ENCODE assay signal across 13 cellular contexts in genomic region chr16:57756424-57757325, GRCh38. TPM values are rescaled to one million over a fixed set of nuclear protein-coding genes. Genes with fewer than 3 reads are reported as not detected.
DNase-seq lines count a peak whose midpoint lies in the region; ATAC-seq, FAIRE-seq and TF ChIP-seq lines count a peak whose summit lies in the region.
"Had no signal": no experiment of that assay in that cellular context is flagged by ENCODE, and none has a peak within 500 bp of the region (broad histone marks: within the 10 kb centered on the region; RNA-seq: fewer than 3 reads in every experiment).

No MANE protein-coding gene starts in this region.

- no peak for FAIRE-seq in K562 (lab: Jason Lieb, UNC)
- FAIRE-seq: RCC 7860 had no signal

- 70% methylated on average over 14 of the region's 15 CpGs for WGBS in K562 (ENCODE audit: insufficient coverage, low coverage, missing lambda C conversion rate)
- 83 to 85% methylated on average over 12 to 15 of the region's 15 CpGs for WGBS in aorta, 2 donors

- no peak for TF ChIP-seq EP300 in K562 (IDR thresholded peaks at IDR 0.05; ENCODE audit: low read length)

- H3K4me2 ChIP-seq in K562 (ENCODE audit: insufficient read depth, low read length), result no peak overlapping the region

- TF ChIP-seq CTCF in K562 (IDR thresholded peaks at IDR 0.05 in 2 of 3, conservative IDR thresholded peaks at IDR 0.05 in 1 of 3; ENCODE audit: insufficient read depth in 2 of 3, low read depth in 1 of 3, low read length in 3 of 3), result no peak

- H3K9ac ChIP-seq in K562 (ENCODE audit: insufficient read depth in 1 of 2, low read depth in 2 of 2, low read length in 2 of 2), result 0 out of 4 replicates have a peak overlapping the region, but pooled peaks of 1 of the 2 experiments have one; percentile 28

- no TSS peak for BruUV-seq in K562 (replicated peaks; lab: Mats Ljungman, UMichigan)

- CTCF ChIA-PET in K562 (lab: Yijun Ruan, JAX; ENCODE audit: low intra/inter-chr PET ratio), result interaction anchor here (0.7 to 1.7 kb wide), 5 partner anchors 106 to 244 kb away, joined by 4 to 7 read pairs (median 5); partner anchors contain the start of genes USB1 and ZNF319

- H4K20me1 ChIP-seq in K562 (replicated peaks; ENCODE audit: control insufficient read depth, insufficient read depth, low read length), result peaks cover 4% of the 10 kb centered on the region

- H3K4me1 ChIP-seq in K562 (replicated peaks in 1 of 2; ENCODE audit: control insufficient read depth in 2 of 2, insufficient read depth in 2 of 2, low read length in 2 of 2) (peaks cover 0 to 64% of the 10 kb centered on the region in 2 experiments; a peak in 3 of 5 replicates), aorta (ENCODE audit: control insufficient read depth in 1 of 2, insufficient read depth in 2 of 2, low read length in 2 of 2) (no peaks in the 10 kb centered on the region)
- H3K4me1 ChIP-seq: testis had no signal

- ATAC-seq in left ventricle myocardium superior, result no peak
- ATAC-seq in left cardiac atrium, result no peak
- peak; percentile 5 for ATAC-seq in HG02610 (IDR thresholded peaks at IDR 0.05; ENCODE audit: unreplicated experiment)
- ATAC-seq in K562, result peak; percentile 9
- ATAC-seq in aorta (ENCODE audit: low FRiP score), result no peak
- no peak for ATAC-seq in HG02678 (IDR thresholded peaks at IDR 0.05; ENCODE audit: unreplicated experiment)
- ATAC-seq in HG02852 (IDR thresholded peaks at IDR 0.05; ENCODE audit: unreplicated experiment), result no peak

- intact Hi-C loops in left ventricle myocardium superior (cut with micrococcal nuclease), result loop anchor here (5.0 kb wide), 1 partner anchor 106 kb away; no protein-coding TSS in a partner anchor
- intact Hi-C loops in left cardiac atrium (cut with DNase I), result loop anchor here in 1 of 2 donors (1.0 to 5.0 kb wide), 2 partner anchors 107 to 246 kb away; partner anchors contain the start of genes USB1 and ZNF319
- intact Hi-C loops in K562 (cut with micrococcal nuclease), result loop anchor here (1.0 to 2.0 kb wide), 2 partner anchors 107 to 244 kb away; partner anchors contain the start of genes USB1 and ZNF319
- intact Hi-C loops in aorta (cut with DNase I), result loop anchor here (1.0 to 5.0 kb wide), 4 partner anchors 20 to 246 kb away; partner anchors contain the start of genes USB1 (in 2 of the 2) and ZNF319 (in 2 of the 2)

- no peaks in the 10 kb centered on the region for H3K9me1 ChIP-seq in K562 (ENCODE audit: control insufficient read depth, insufficient read depth, low read length)

- no peak for TF ChIP-seq POLR2A in K562 (conservative IDR thresholded peaks at IDR 0.05)

- H3K27me3 ChIP-seq in K562 (ENCODE audit: control insufficient read depth in 2 of 2, insufficient read depth in 2 of 2, low read length in 2 of 2) (no peaks in the 10 kb centered on the region), aorta (ENCODE audit: control insufficient read depth in 1 of 2, insufficient read depth in 2 of 2, low read length in 1 of 2) (no peaks in the 10 kb centered on the region)
- H3K27me3 ChIP-seq: testis had no signal

- no peak for TF ChIP-seq RAD21 in K562 (CRISPR knock-in tag; conservative IDR thresholded peaks at IDR 0.05 in 1 of 2, IDR thresholded peaks at IDR 0.05 in 1 of 2)

- DNase-seq in left ventricle myocardium superior, result peak; percentile 30
- no peak for DNase-seq in left cardiac atrium
- DNase-seq in K562 (ENCODE audit: extremely low read depth in 1 of 4, low spot score in 3 of 4), result no peak
- DNase-seq in aorta, result peak; percentile 46 to 65
- no peak for DNase-seq in HuH-7 (ENCODE audit: low spot score)
- DNase-seq: GF-D8, NCI-H2081 treated with DMSO at 0.1 percent for 48 hours, NCI-H524 treated with DMSO at 0.1 percent for 48 hours had no signal

- no peak overlapping the region for H3K27ac ChIP-seq in K562 (ENCODE audit: extremely low read depth, low read depth, low read length)
- no peak overlapping the region for H3K27ac ChIP-seq in aorta (ENCODE audit: low read depth in 1 of 2, low read length in 2 of 2)
- H3K27ac ChIP-seq: testis had no signal

- H3K4me3 ChIP-seq in K562 (no peak overlapping the region), aorta (ENCODE audit: low read length in 2 of 2) (no peak overlapping the region)
- H3K4me3 ChIP-seq: testis had no signal

- in situ Hi-C loops in K562 (cut with MboI), result loop anchor here (10.0 kb wide), 1 partner anchor 248 kb away; the partner anchor contains the start of genes USB1 and ZNF319

- H3K9me3 ChIP-seq in K562 (replicated peaks; ENCODE audit: control insufficient read depth, insufficient read depth, low read depth, low read length) (no peaks in the 10 kb centered on the region), aorta (ENCODE audit: control insufficient read depth, low read length) (no peaks in the 10 kb centered on the region)
- H3K9me3 ChIP-seq: testis had no signal

- no peaks in the 10 kb centered on the region for H3K79me2 ChIP-seq in K562 (ENCODE audit: control insufficient read depth, insufficient read depth, low read length)

- no peak overlapping the region for H2AFZ ChIP-seq in K562 (ENCODE audit: low read depth, low read length)

- POLR2A ChIA-PET in K562 (lab: Yijun Ruan, JAX), result interaction anchor here (0.6 to 1.4 kb wide), 4 partner anchors 11 to 82 kb away, joined by 3 to 5 read pairs (median 4); partner anchors contain the start of gene KATNB1

- peaks cover 83% of the 10 kb centered on the region; the same call in 2 of the 3 replicates for H3K36me3 ChIP-seq in K562 (ENCODE audit: control insufficient read depth, insufficient read depth, low read length)
- no peaks in the 10 kb centered on the region for H3K36me3 ChIP-seq in aorta (ENCODE audit: control insufficient read depth in 1 of 2, insufficient read depth in 2 of 2, low read length in 1 of 2)

TF ChIP-seq in K562, 482 proteins besides CTCF, POLR2A, EP300 and RAD21 (continues in another document):
- TF ChIP-seq BRCA1 (IDR thresholded peaks at IDR 0.05) (no peak), BRCA1 (CRISPR knock-in tag; IDR thresholded peaks at IDR 0.05) (no peak), ZBTB5 (IDR thresholded peaks at IDR 0.05) (no peak)

RNA-seq across cellular contexts. Expression of gene KATNB1, which starts 21.1 kb away (rescaled TPM):
- total RNA-seq in left ventricle myocardium superior (9.3 TPM), left cardiac atrium (10 to 100 TPM; 11.2 to 11.7 TPM), K562 (2014; rRNA removed) (41.7 and 49.9 TPM in 2 replicates), K562 (2014; rRNA removed; fragmentation: Illumina TruSeq; extraction: Trizol) (11.0 and 12.4 TPM in 2 replicates), K562 (2015; rRNA removed; fragmentation: Illumina TruSeq; extraction: Trizol) (16.2 and 19.2 TPM in 2 replicates), K562 (2021) (50.2 and 52.6 TPM in 2 replicates), aorta (10 to 100 TPM in 1 of 2 donors, 1 to 10 TPM in 1; 9.9 to 16.2 TPM)
- total RNA-seq in K562 (2011; cell fraction: chromatin; rRNA removed; ENCODE audit: low replicate concordance), result 32.2 and 108 TPM in 2 replicates
- 85.9 and 107 TPM in 2 replicates for total RNA-seq in K562 (2011; cell fraction: nucleolus; rRNA removed)
- total RNA-seq in K562 (2011; cell fraction: nucleoplasm; rRNA removed), result 35.6 and 47.7 TPM in 2 replicates
- polyA plus RNA-seq in K562 (2011; rRNA removed) (21.9 and 35.8 TPM in 2 replicates), K562 (2014; fragmentation: Illumina TruSeq; extraction: Trizol) (34.2 and 55.7 TPM in 2 replicates), K562 (2014; fragmentation: Nextera tagmentation; extraction: Ambion mirVana) (1 to 10 TPM; 1.2 to 2.6 TPM), K562 (2014; rRNA removed) (39.6 and 48.0 TPM in 2 replicates), aorta (10 to 100 TPM in 1 of 2 donors, 1 to 10 TPM in 1; 7.0 to 15.7 TPM)
- 23.3 and 42.8 TPM in 2 replicates for polyA plus RNA-seq in K562 (2011; cell fraction: cytosol; rRNA removed)
- 157 and 196 TPM in 2 replicates for polyA plus RNA-seq in K562 (2011; cell fraction: nucleus; rRNA removed)
- 32.5 and 46.3 TPM in 2 replicates for polyA plus RNA-seq in K562 (2012)
- 9.4 and 10.4 TPM in 2 replicates for polyA minus RNA-seq in K562 (2011; rRNA and poly(A)+ RNA removed)
- polyA minus RNA-seq in K562 (2011; cell fraction: cytosol; rRNA and poly(A)+ RNA removed), result 17.7 and 29.2 TPM in 2 replicates
- polyA minus RNA-seq in K562 (2011; cell fraction: nucleus; rRNA and poly(A)+ RNA removed), result 35.1 and 38.8 TPM in 2 replicates

RNA-seq across cellular contexts. Expression of gene KIFC3, which starts 45.6 kb away (rescaled TPM):
- total RNA-seq in left ventricle myocardium superior, result 52.6 TPM
- total RNA-seq in left cardiac atrium, result 10 to 100 TPM; 37.1 to 55.4 TPM
- total RNA-seq in K562 (2011; cell fraction: chromatin; rRNA removed; ENCODE audit: low replicate concordance), result 164 and 411 TPM in 2 replicates
- total RNA-seq in K562 (2011; cell fraction: nucleolus; rRNA removed), result 182 and 194 TPM in 2 replicates
- 159 and 191 TPM in 2 replicates for total RNA-seq in K562 (2011; cell fraction: nucleoplasm; rRNA removed)
- 103 and 106 TPM in 2 replicates for total RNA-seq in K562 (2014; rRNA removed)
- total RNA-seq in K562 (2014; rRNA removed; fragmentation: Illumina TruSeq; extraction: Trizol), result 19.0 and 22.9 TPM in 2 replicates
- 26.2 and 28.4 TPM in 2 replicates for total RNA-seq in K562 (2015; rRNA removed; fragmentation: Illumina TruSeq; extraction: Trizol)
- 94.5 and 105 TPM in 2 replicates for total RNA-seq in K562 (2021)
- polyA plus RNA-seq in K562 (2011; rRNA removed), result 53.3 and 63.5 TPM in 2 replicates
- polyA plus RNA-seq in K562 (2011; cell fraction: cytosol; rRNA removed), result 55.1 and 112 TPM in 2 replicates
- polyA plus RNA-seq in K562 (2011; cell fraction: nucleus; rRNA removed), result 117 and 212 TPM in 2 replicates
- polyA plus RNA-seq in K562 (2012), result 52.0 and 117 TPM in 2 replicates
- 20.2 and 47.1 TPM in 2 replicates for polyA plus RNA-seq in K562 (2014; fragmentation: Illumina TruSeq; extraction: Trizol)
- polyA plus RNA-seq in K562 (2014; fragmentation: Nextera tagmentation; extraction: Ambion mirVana), result under 1 TPM; 0.23 to 0.96 TPM
- polyA plus RNA-seq in K562 (2014; rRNA removed), result 78.1 and 80.3 TPM in 2 replicates
- polyA minus RNA-seq in K562 (2011; rRNA and poly(A)+ RNA removed), result 30.1 and 42.3 TPM in 2 replicates
- polyA minus RNA-seq in K562 (2011; cell fraction: cytosol; rRNA and poly(A)+ RNA removed), result 44.9 and 52.3 TPM in 2 replicates
- 83.2 and 86.6 TPM in 2 replicates for polyA minus RNA-seq in K562 (2011; cell fraction: nucleus; rRNA and poly(A)+ RNA removed)
- total RNA-seq in aorta, result 10 to 100 TPM; 69.7 to 80.1 TPM
- polyA plus RNA-seq in aorta, result 10 to 100 TPM; 27.4 to 61.1 TPM

Comparison
In these comparisons a context has a peak if more than half of its experiments do, and no peak if none do; other contexts are left out.
1. DNase-seq: peak in left ventricle myocardium superior (single experiment) and aorta (2 of 2); none in left cardiac atrium (single experiment), K562 (0 of 4) and HuH-7 (single experiment).
2. ATAC-seq: peak in HG02610 (single experiment) and K562 (single experiment); none in left ventricle myocardium superior (single experiment), left cardiac atrium (0 of 2), aorta (single experiment), HG02678 (single experiment) and HG02852 (single experiment).